8 cellular contexts compared by ENCODE assay signal in genomic region chr7:74289018-74289659, GRCh38. TPM values are rescaled to one million over a fixed set of nuclear protein-coding genes. Genes with fewer than 3 reads are reported as not detected.
DNase-seq lines count a peak whose midpoint lies in the region; FAIRE-seq and TF ChIP-seq lines count a peak whose summit lies in the region.

TSS of gene CLIP2 (plus strand) at chr7:74289407. CDS start at chr7:74317547, 28,140 bp downstream.

- 0 to 1% (median 1%) methylated on average over 10 to 62 of the region's 67 CpGs for WGBS in stomach, 5 donors

- no peaks in the 10 kb centered on the region; the same call in 1 of the 2 replicates for H3K9me3 ChIP-seq in SJSA1 (replicated peaks)
- no peaks in the 10 kb centered on the region for H3K9me3 ChIP-seq in neuron (ENCODE audit: low read length)
- H3K9me3 ChIP-seq in stomach, result no peaks in the 10 kb centered on the region

- peak within 1 kb of the TSS; percentile 99 for H3K4me3 ChIP-seq in SJSA1
- peak within 1 kb of the TSS; percentile 79 for H3K4me3 ChIP-seq in neuron (ENCODE audit: low read length)
- H3K4me3 ChIP-seq in stomach, result peak within 1 kb of the TSS; percentile 93 to 97 (median 96)

- TF ChIP-seq POLR2A in stomach (IDR thresholded peaks at IDR 0.05), result no peak

- peaks cover 3% of the 10 kb centered on the region; the same call in 1 of the 2 replicates for H3K36me3 ChIP-seq in SJSA1
- no peaks in the 10 kb centered on the region for H3K36me3 ChIP-seq in neuron (ENCODE audit: insufficient read depth, low read length)
- H3K36me3 ChIP-seq in stomach, result no peaks in the 10 kb centered on the region

- DNase-seq in AG20443 (ENCODE audit: low spot score) (peak; percentile 96), GM19239 (ENCODE audit: insufficient read length, low spot score) (peak; percentile 85), SJSA1 (ENCODE audit: low read depth in 1 of 2, low spot score in 2 of 2) (peak; percentile 75 to 79), frontal cortex (ENCODE audit: low spot score in 2 of 2) (peak; percentile 95 to 96), stomach (peak; percentile 84)
- peak; percentile 84 for DNase-seq in activated naive CD4-positive, alpha-beta T cell treated with Interleukin-2 at 50 U/mL for 16 hours

- intact Hi-C loops in stomach (cut with DNase I; ENCODE audit: low total_unique reads), result no loop called here

- FAIRE-seq in GM19239 (lab: Jason Lieb, UNC) (no peak), frontal cortex (lab: Jason Lieb, UNC) (no peak)

- H3K4me1 ChIP-seq in SJSA1 (replicated peaks) (peaks cover 22% of the 10 kb centered on the region), neuron (ENCODE audit: insufficient read depth, low read length) (peaks cover 26% of the 10 kb centered on the region), stomach (peaks cover 53 to 75% (median 63%) of the 10 kb centered on the region in 4 donors)

- TF ChIP-seq CTCF in stomach (IDR thresholded peaks at IDR 0.05), result no peak

- no peak for TF ChIP-seq RAD21 in Ishikawa (IDR thresholded peaks at IDR 0.05; ENCODE audit: low read depth)

- H3K27me3 ChIP-seq in SJSA1 (replicated peaks), result no peaks in the 10 kb centered on the region
- H3K27me3 ChIP-seq in neuron (ENCODE audit: insufficient read depth, low read length), result no peaks in the 10 kb centered on the region
- peaks cover 0 to 10% (median 0%) of the 10 kb centered on the region in 3 donors for H3K27me3 ChIP-seq in stomach

- TF ChIP-seq EP300 in Ishikawa (IDR thresholded peaks at IDR 0.05; ENCODE audit: borderline replicate concordance) (no peak), stomach (IDR thresholded peaks at IDR 0.05) (no peak)

- H3K27ac ChIP-seq in SJSA1, result peak within 1 kb of the TSS; percentile 66
- H3K27ac ChIP-seq in stomach, result peak within 1 kb of the TSS; percentile 85 to 91 (median 88)

- peak within 1 kb of the TSS; percentile 4 for H2AFZ ChIP-seq in neuron (ENCODE audit: low read depth, low read length)

TF ChIP-seq in Ishikawa, 13 proteins besides CTCF, POLR2A, EP300 and RAD21:
- TF ChIP-seq TEAD4 (IDR thresholded peaks at IDR 0.05) (0 out of 2 replicates have a peak, but pooled peaks have one; percentile 5), EGR1 (IDR thresholded peaks at IDR 0.05) (no peak), USF1 (IDR thresholded peaks at IDR 0.05) (no peak), CREB1 (IDR thresholded peaks at IDR 0.05; ENCODE audit: low read depth) (no peak), REST (IDR thresholded peaks at IDR 0.05; ENCODE audit: low read depth) (no peak), NFIC (IDR thresholded peaks at IDR 0.05) (no peak), MAX (IDR thresholded peaks at IDR 0.05) (peak; percentile 68; the same call in 1 of the 2 replicates), TAF1 (IDR thresholded peaks at IDR 0.05; ENCODE audit: low read depth) (peak; percentile 24; the same call in 1 of the 2 replicates), CEBPB (IDR thresholded peaks at IDR 0.05) (no peak), ZBTB7A (IDR thresholded peaks at IDR 0.05; ENCODE audit: low read depth) (0 out of 2 replicates have a peak, but pooled peaks have one; percentile 4), YY1 (IDR thresholded peaks at IDR 0.05; ENCODE audit: low read depth) (no peak), TCF12 (IDR thresholded peaks at IDR 0.05; ENCODE audit: low read depth) (no peak), FOXM1 (IDR thresholded peaks at IDR 0.05; ENCODE audit: borderline replicate concordance, low read depth) (no peak)

RNA-seq across cellular contexts. Expression of gene CLIP2, which starts in this region (rescaled TPM):
- total RNA-seq in SJSA1 (2014; rRNA removed; shearing (Covaris generic)), result 18.3 and 18.8 TPM in 2 replicates
- total RNA-seq in frontal cortex (113 TPM), stomach (100 to 1,000 TPM in 1 of 5 donors, 10 to 100 TPM in 4; 20.7 to 485 (median 24.5) TPM)
- polyA plus RNA-seq in stomach, result 10 to 100 TPM in 2 of 3 donors, 1 to 10 TPM in 1; 4.5 to 24.1 (median 10.5) TPM

Comparison
In these comparisons a context has a peak if more than half of its experiments do, and no peak if none do; other contexts are left out.
1. Peak in every context shown above with its lines: DNase-seq, H3K4me3 ChIP-seq and H3K27ac ChIP-seq.